13 cellular contexts compared by ENCODE assay signal in the genomic region with DNA sequence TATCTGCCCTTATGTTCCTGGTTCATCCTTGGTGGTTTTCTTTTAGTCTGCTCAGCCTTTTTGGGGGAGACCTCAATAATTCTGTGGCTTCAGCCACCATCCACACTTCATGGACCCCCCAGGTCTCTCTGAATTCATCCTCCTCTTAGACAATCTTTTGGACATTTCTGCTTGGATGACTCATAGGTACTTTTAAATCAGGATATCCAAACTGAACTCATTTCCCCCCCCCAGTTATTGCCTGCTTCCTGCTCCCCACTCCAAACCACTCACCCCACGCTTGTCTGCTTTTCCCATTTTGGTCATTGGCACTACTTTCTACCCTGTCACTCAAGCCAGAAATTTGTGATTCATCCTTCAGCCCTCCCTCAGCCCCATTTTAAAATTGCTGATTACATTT.
DNase-seq lines count a peak whose midpoint lies in the region; ATAC-seq and TF ChIP-seq lines count a peak whose summit lies in the region.
"Had no signal": no experiment of that assay in that cellular context is flagged by ENCODE, and none has a peak within 500 bp of the region (broad histone marks: within the 10 kb centered on the region; RNA-seq: fewer than 3 reads in every experiment).

No MANE protein-coding gene starts in this region.

- DNase-seq in heart left ventricle (no peak), Right ventricle myocardium superior (no peak), brain microvascular endothelial cell (peak; percentile 62), left lung (no peak), upper lobe of right lung (no peak), caudate nucleus (lab: John Stamatoyannopoulos, UW) (no peak), HuH-7 (ENCODE audit: low spot score) (no peak)
- DNase-seq: activated CD4-positive, alpha-beta memory T cell treated with anti-CD3 and anti-CD28 coated beads, Interleukin-2, amount 10 ng/mL, durations not matched to agents 7 days and 5 days; activated naive CD4-positive, alpha-beta T cell; DND-41; hippocampal formation; NCI-H774 had no signal

- peaks cover 0 to 2% (median 0%) of the 10 kb centered on the region in 9 donors for H3K36me3 ChIP-seq in heart left ventricle
- no peaks in the 10 kb centered on the region for H3K36me3 ChIP-seq in brain microvascular endothelial cell (replicated peaks)
- H3K36me3 ChIP-seq in left lung: no peaks in the 10 kb centered on the region
- no peaks in the 10 kb centered on the region for H3K36me3 ChIP-seq in upper lobe of right lung

- H3K27ac ChIP-seq in heart left ventricle (peak overlapping the region in 10 of 12 donors; percentile 36 to 73 (median 52)), brain microvascular endothelial cell (peak overlapping the region; percentile 35), left lung (peak overlapping the region; percentile 45 to 54), upper lobe of right lung (peak overlapping the region; percentile 53), caudate nucleus (ENCODE audit: low read depth, low read length) (no peak overlapping the region)

- H3K9me3 ChIP-seq in heart left ventricle (no peaks in the 10 kb centered on the region), left lung (no peaks in the 10 kb centered on the region), upper lobe of right lung (no peaks in the 10 kb centered on the region)

- peaks cover 0 to 87% (median 45%) of the 10 kb centered on the region in 12 donors for H3K4me1 ChIP-seq in heart left ventricle
- H3K4me1 ChIP-seq in left lung: peaks cover 29 to 33% of the 10 kb centered on the region in 2 donors
- peaks cover 44% of the 10 kb centered on the region for H3K4me1 ChIP-seq in upper lobe of right lung

- TF ChIP-seq CTCF in heart left ventricle (IDR thresholded peaks at IDR 0.05) (no peak), brain microvascular endothelial cell (IDR thresholded peaks at IDR 0.05; ENCODE audit: low read depth, low read length, missing control alignments) (no peak), left lung (IDR thresholded peaks at IDR 0.05) (no peak), upper lobe of right lung (IDR thresholded peaks at IDR 0.05) (no peak)

- in situ Hi-C loops in brain microvascular endothelial cell (cut with HindIII; ENCODE audit: low pct_ligation_motif_present, low sequenced_read_pairs): no loop called here

- intact Hi-C loops in heart left ventricle (cut with DNase I): loop anchor here in 1 of 10 donors (10.0 kb wide), 1 partner anchor 138 kb away; no protein-coding TSS in a partner anchor
- intact Hi-C loops in Right ventricle myocardium superior (cut with DNase I): loop anchor here (10.0 kb wide), 1 partner anchor 48 kb away; no protein-coding TSS in a partner anchor
- intact Hi-C loops in left lung (cut with DNase I): no loop called here
- intact Hi-C loops in upper lobe of right lung (cut with DNase I): no loop called here

- ATAC-seq in heart left ventricle: peak in 3 of 4 donors; percentile 14 to 47 (median 45)
- ATAC-seq in Right ventricle myocardium superior (ENCODE audit: poor library complexity): no peak
- ATAC-seq in left lung: peak; percentile 38
- ATAC-seq in upper lobe of right lung: no peak
- ATAC-seq in HG03045 (IDR thresholded peaks at IDR 0.05; ENCODE audit: unreplicated experiment): no peak

- 2 to 9% (median 4%) methylated on average over 1 of the region's 1 CpG for WGBS in heart left ventricle, 4 donors

- H3K27me3 ChIP-seq in heart left ventricle: no peaks in the 10 kb centered on the region
- no peaks in the 10 kb centered on the region for H3K27me3 ChIP-seq in brain microvascular endothelial cell (replicated peaks)
- no peaks in the 10 kb centered on the region for H3K27me3 ChIP-seq in left lung
- no peaks in the 10 kb centered on the region for H3K27me3 ChIP-seq in upper lobe of right lung

- H3K4me3 ChIP-seq in heart left ventricle (no peak overlapping the region), brain microvascular endothelial cell (ENCODE audit: low read depth, low read length) (no peak overlapping the region), left lung (no peak overlapping the region), upper lobe of right lung (no peak overlapping the region)

- no peak for TF ChIP-seq POLR2A in heart left ventricle (IDR thresholded peaks at IDR 0.05)

Comparison
In these comparisons a context has a peak if more than half of its experiments do, and no peak if none do; other contexts are left out.
1. ATAC-seq: peak in heart left ventricle (3 of 4) and left lung (single experiment); none in Right ventricle myocardium superior (single experiment), upper lobe of right lung (single experiment) and HG03045 (single experiment).